Comparison of ENCODE assay signal across 8 cellular contexts in genomic region chr22:21642584-21643448, GRCh38. TPM values are rescaled to one million over a fixed set of nuclear protein-coding genes. Genes with fewer than 3 reads are reported as not detected.
A peak's percentile ranks its signal among the peaks of the same experiment; 100 is the strongest.
DNase-seq lines count a peak whose midpoint lies in the region; ATAC-seq and TF ChIP-seq lines count a peak whose summit lies in the region.

No MANE protein-coding gene starts in this region.

- peak overlapping the region; percentile 88 for H3K9ac ChIP-seq in BLaER1

- H3K36me3 ChIP-seq in BLaER1 = peaks cover 32% of the 10 kb centered on the region
- H3K36me3 ChIP-seq in thoracic aorta = no peaks in the 10 kb centered on the region

- peak overlapping the region; percentile 80 for H3K4me3 ChIP-seq in BLaER1
- peak overlapping the region; percentile 66 for H3K4me3 ChIP-seq in epithelial cell of esophagus (ENCODE audit: low read length)
- H3K4me3 ChIP-seq in thoracic aorta = peak overlapping the region; percentile 83

- H3K4me1 ChIP-seq in BLaER1 = peaks cover 33% of the 10 kb centered on the region
- peaks cover 0 to 17% of the 10 kb centered on the region in 2 donors for H3K4me1 ChIP-seq in thoracic aorta (ENCODE audit: control insufficient read depth in 1 of 2, low read depth in 2 of 2)

- TF ChIP-seq CTCF in epithelial cell of esophagus (IDR thresholded peaks at IDR 0.05; ENCODE audit: insufficient read depth, low read depth, low read length, missing control alignments) = peak; percentile 64
- peak; percentile 16 for TF ChIP-seq CTCF in thoracic aorta (IDR thresholded peaks at IDR 0.05)

- H4K20me1 ChIP-seq in BLaER1 = peaks cover 12% of the 10 kb centered on the region

- ATAC-seq in GM21717 (IDR thresholded peaks at IDR 0.05; ENCODE audit: unreplicated experiment) (peak; percentile 14), thoracic aorta (ENCODE audit: insufficient number of reproducible peaks, low FRiP score, low read depth) (no peak), HG03175 (IDR thresholded peaks at IDR 0.05; ENCODE audit: unreplicated experiment) (no peak)

- H3K27me3 ChIP-seq in BLaER1 = no peaks in the 10 kb centered on the region
- H3K27me3 ChIP-seq in thoracic aorta (replicated peaks; ENCODE audit: insufficient read depth) = no peaks in the 10 kb centered on the region

- peak overlapping the region; percentile 98 for H3K4me2 ChIP-seq in BLaER1

- DNase-seq in NCI-H748 (lab: John Stamatoyannopoulos, UW; ENCODE audit: unreplicated experiment) = peak; percentile 73
- peak; percentile 85 for DNase-seq in activated CD8-positive, alpha-beta memory T cell treated with anti-CD3 and anti-CD28 coated beads for 24 hours
- DNase-seq in epithelial cell of esophagus (ENCODE audit: low read depth) = peak; percentile 67
- DNase-seq in myocyte (ENCODE audit: low read depth) = peak; percentile 54
- no peak for DNase-seq in thoracic aorta (ENCODE audit: low spot score)

- no peaks in the 10 kb centered on the region for H3K9me3 ChIP-seq in BLaER1
- no peaks in the 10 kb centered on the region for H3K9me3 ChIP-seq in thoracic aorta

- H3K27ac ChIP-seq in BLaER1 (peak overlapping the region; percentile 90), thoracic aorta (peak overlapping the region; percentile 60 to 63)

RNA-seq across cellular contexts. Expression of gene SDF2L1, which starts 0.7 kb away (rescaled TPM):
- total RNA-seq in myocyte = 37.8 and 63.1 TPM in 2 replicates
- polyA plus RNA-seq in myocyte (2012) = 67.2 TPM
- total RNA-seq in thoracic aorta = 10 to 100 TPM; 40.9 to 54.0 TPM

RNA-seq across cellular contexts. Expression of gene CCDC116, which starts 10.3 kb away (rescaled TPM):
- total RNA-seq in myocyte (0.13 and 0.57 TPM in 2 replicates), thoracic aorta (under 1 TPM in 1 of 2 donors, not detected in 1; 0.71 TPM)
- polyA plus RNA-seq in myocyte (2012) = 0.26 TPM

RNA-seq across cellular contexts. Expression of gene YDJC, which starts 13.0 kb away (rescaled TPM):
- total RNA-seq in myocyte (13.3 and 20.4 TPM in 2 replicates), thoracic aorta (10 to 100 TPM; 18.3 to 32.3 TPM)
- 8.8 TPM for polyA plus RNA-seq in myocyte (2012)

RNA-seq across cellular contexts. Expression of gene PPIL2, which starts 23.0 kb away (rescaled TPM):
- 26.8 and 30.1 TPM in 2 replicates for total RNA-seq in myocyte
- polyA plus RNA-seq in myocyte (2012) = 32.7 TPM
- 10 to 100 TPM; 32.0 to 33.7 TPM for total RNA-seq in thoracic aorta
